ENCODE assay signal across 1 cellular context in the genomic region with DNA sequence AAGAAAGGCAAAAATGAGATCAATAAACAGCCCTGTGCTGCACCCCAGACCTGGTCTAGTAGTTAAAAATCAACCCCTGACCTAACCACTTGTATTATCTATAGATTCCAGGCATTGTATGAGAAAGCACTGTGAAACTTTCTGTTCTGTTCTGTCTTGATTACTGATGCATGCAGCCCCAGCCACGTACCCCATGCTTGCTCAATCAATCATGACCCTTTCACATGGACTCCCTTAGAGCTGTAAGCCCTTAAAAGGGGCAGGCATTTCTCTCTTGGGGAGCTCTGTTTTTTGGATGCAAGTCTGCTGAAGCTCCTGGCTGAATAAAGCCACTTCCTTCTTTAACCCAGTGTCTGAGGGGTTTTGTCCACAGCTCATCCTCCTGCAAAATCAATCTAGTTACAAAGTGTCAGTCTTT.
TF ChIP-seq lines count a peak whose summit lies in the region.

No MANE protein-coding gene starts in this region.

TF ChIP-seq in K562, 482 proteins besides CTCF, POLR2A, EP300 and RAD21 (continued from another document and continues in another):
- TF ChIP-seq, protein P1, sequence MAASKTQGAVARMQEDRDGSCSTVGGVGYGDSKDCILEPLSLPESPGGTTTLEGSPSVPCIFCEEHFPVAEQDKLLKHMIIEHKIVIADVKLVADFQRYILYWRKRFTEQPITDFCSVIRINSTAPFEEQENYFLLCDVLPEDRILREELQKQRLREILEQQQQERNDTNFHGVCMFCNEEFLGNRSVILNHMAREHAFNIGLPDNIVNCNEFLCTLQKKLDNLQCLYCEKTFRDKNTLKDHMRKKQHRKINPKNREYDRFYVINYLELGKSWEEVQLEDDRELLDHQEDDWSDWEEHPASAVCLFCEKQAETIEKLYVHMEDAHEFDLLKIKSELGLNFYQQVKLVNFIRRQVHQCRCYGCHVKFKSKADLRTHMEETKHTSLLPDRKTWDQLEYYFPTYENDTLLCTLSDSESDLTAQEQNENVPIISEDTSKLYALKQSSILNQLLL (CRISPR knock-in tag; IDR thresholded peaks at IDR 0.05; ENCODE audit: borderline replicate concordance) = no peak
- TF ChIP-seq MTA1 (IDR thresholded peaks at IDR 0.05; ENCODE audit: borderline replicate concordance) (peak; percentile 84), STAG1 (CRISPR knock-in tag; IDR thresholded peaks at IDR 0.05; ENCODE audit: borderline replicate concordance) (no peak), TCF7 (IDR thresholded peaks at IDR 0.05; ENCODE audit: borderline replicate concordance) (no peak), MAFF (IDR thresholded peaks at IDR 0.05; ENCODE audit: low read length) (no peak; the same call in 1 of the 2 replicates), TAF7 (tag; IDR thresholded peaks at IDR 0.05) (no peak), CBFA2T3 (IDR thresholded peaks at IDR 0.05) (peak; percentile 96), GATAD2B (IDR thresholded peaks at IDR 0.05; ENCODE audit: borderline replicate concordance) (0 out of 2 replicates have a peak, but pooled peaks have one; percentile 17), TAF15 (IDR thresholded peaks at IDR 0.05; ENCODE audit: low read depth, low read length) (no peak), FOXM1 (IDR thresholded peaks at IDR 0.05; ENCODE audit: low read depth) (peak; percentile 89), FOXM1 (CRISPR knock-in tag; IDR thresholded peaks at IDR 0.05; ENCODE audit: low read depth) (no peak), ADNP (tag; IDR thresholded peaks at IDR 0.05) (no peak; the same call in 1 of the 2 replicates), BCOR (IDR thresholded peaks at IDR 0.05) (no peak), CCNT2 (IDR thresholded peaks at IDR 0.05; ENCODE audit: borderline replicate concordance, extremely low read depth, insufficient read length, low read depth, low read length) (peak; percentile 72), MAZ (CRISPR knock-in tag; conservative IDR thresholded peaks at IDR 0.05 in 1 of 2, IDR thresholded peaks at IDR 0.05 in 1 of 2) (peak; percentile 72 to 77), FOXK1 (CRISPR knock-in tag; IDR thresholded peaks at IDR 0.05; ENCODE audit: borderline replicate concordance) (no peak), NEUROD1 (IDR thresholded peaks at IDR 0.05; ENCODE audit: borderline replicate concordance, low read depth, low read length, partially characterized antibody) (peak; percentile 43), ZNF232 (CRISPR knock-in tag; IDR thresholded peaks at IDR 0.05) (no peak), MEIS2 (IDR thresholded peaks at IDR 0.05; ENCODE audit: partially characterized antibody) (peak; percentile 96), RNF2 (IDR thresholded peaks at IDR 0.05) (peak; percentile 76), ZNF717 (CRISPR knock-in tag; IDR thresholded peaks at IDR 0.05) (no peak), TSC22D4 (tag; IDR thresholded peaks at IDR 0.05) (no peak), PPARD (CRISPR knock-in tag; IDR thresholded peaks at IDR 0.05) (no peak), CREM (IDR thresholded peaks at IDR 0.05; ENCODE audit: low read depth) (peak; percentile 75), ERF (CRISPR knock-in tag; IDR thresholded peaks at IDR 0.05) (no peak), USF2 (CRISPR knock-in tag; IDR thresholded peaks at IDR 0.05) (no peak), SP1 (CRISPR knock-in tag; IDR thresholded peaks at IDR 0.05) (peak; percentile 83), RFX1 (IDR thresholded peaks at IDR 0.05) (no peak), SREBF1 (IDR thresholded peaks at IDR 0.05; ENCODE audit: borderline replicate concordance, low read depth, low read length) (no peak), PCBP2 (IDR thresholded peaks at IDR 0.05; ENCODE audit: low read depth, low read length, poor library complexity, severe bottlenecking) (no peak), MCM5 (IDR thresholded peaks at IDR 0.05; ENCODE audit: low read depth) (no peak), KAT2B (IDR thresholded peaks at IDR 0.05; ENCODE audit: low read depth, low read length) (no peak), POU5F1 (IDR thresholded peaks at IDR 0.05; ENCODE audit: borderline replicate concordance, low read depth, low read length, partially characterized antibody) (no peak), BRF1 (IDR thresholded peaks at IDR 0.05; ENCODE audit: borderline replicate concordance, extremely low read depth, insufficient read length) (no peak), THRA (IDR thresholded peaks at IDR 0.05) (no peak), NR4A1 (CRISPR knock-in tag; IDR thresholded peaks at IDR 0.05) (no peak), NR4A1 (tag; IDR thresholded peaks at IDR 0.05) (peak; percentile 77; the same call in 1 of the 2 replicates), ZNF77 (CRISPR knock-in tag; IDR thresholded peaks at IDR 0.05) (no peak), KAT8 (IDR thresholded peaks at IDR 0.05; ENCODE audit: low read depth) (no peak), C11orf30 (IDR thresholded peaks at IDR 0.05; ENCODE audit: low read depth) (no peak), BRCA1 (IDR thresholded peaks at IDR 0.05) (no peak), BRCA1 (CRISPR knock-in tag; IDR thresholded peaks at IDR 0.05) (no peak), E2F1 (CRISPR knock-in tag; IDR thresholded peaks at IDR 0.05) (no peak), ZNF282 (CRISPR knock-in tag; IDR thresholded peaks at IDR 0.05) (no peak), SUPT5H (IDR thresholded peaks at IDR 0.05) (no peak), ZNF23 (CRISPR knock-in tag; IDR thresholded peaks at IDR 0.05) (no peak), ZFP1 (CRISPR knock-in tag; IDR thresholded peaks at IDR 0.05) (no peak), HDAC3 (IDR thresholded peaks at IDR 0.05; ENCODE audit: borderline replicate concordance, partially characterized antibody) (peak; percentile 76)
- TF ChIP-seq, protein P2, sequence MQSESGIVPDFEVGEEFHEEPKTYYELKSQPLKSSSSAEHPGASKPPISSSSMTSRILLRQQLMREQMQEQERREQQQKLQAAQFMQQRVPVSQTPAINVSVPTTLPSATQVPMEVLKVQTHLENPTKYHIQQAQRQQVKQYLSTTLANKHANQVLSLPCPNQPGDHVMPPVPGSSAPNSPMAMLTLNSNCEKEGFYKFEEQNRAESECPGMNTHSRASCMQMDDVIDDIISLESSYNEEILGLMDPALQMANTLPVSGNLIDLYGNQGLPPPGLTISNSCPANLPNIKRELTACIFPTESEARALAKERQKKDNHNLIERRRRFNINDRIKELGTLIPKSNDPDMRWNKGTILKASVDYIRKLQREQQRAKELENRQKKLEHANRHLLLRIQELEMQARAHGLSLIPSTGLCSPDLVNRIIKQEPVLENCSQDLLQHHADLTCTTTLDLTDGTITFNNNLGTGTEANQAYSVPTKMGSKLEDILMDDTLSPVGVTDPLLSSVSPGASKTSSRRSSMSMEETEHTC (IDR thresholded peaks at IDR 0.05) = peak; percentile 86
- TF ChIP-seq, protein P3, sequence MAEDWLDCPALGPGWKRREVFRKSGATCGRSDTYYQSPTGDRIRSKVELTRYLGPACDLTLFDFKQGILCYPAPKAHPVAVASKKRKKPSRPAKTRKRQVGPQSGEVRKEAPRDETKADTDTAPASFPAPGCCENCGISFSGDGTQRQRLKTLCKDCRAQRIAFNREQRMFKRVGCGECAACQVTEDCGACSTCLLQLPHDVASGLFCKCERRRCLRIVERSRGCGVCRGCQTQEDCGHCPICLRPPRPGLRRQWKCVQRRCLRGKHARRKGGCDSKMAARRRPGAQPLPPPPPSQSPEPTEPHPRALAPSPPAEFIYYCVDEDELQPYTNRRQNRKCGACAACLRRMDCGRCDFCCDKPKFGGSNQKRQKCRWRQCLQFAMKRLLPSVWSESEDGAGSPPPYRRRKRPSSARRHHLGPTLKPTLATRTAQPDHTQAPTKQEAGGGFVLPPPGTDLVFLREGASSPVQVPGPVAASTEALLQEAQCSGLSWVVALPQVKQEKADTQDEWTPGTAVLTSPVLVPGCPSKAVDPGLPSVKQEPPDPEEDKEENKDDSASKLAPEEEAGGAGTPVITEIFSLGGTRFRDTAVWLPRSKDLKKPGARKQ (CRISPR knock-in tag; IDR thresholded peaks at IDR 0.05) = no peak
- TF ChIP-seq, protein P4, sequence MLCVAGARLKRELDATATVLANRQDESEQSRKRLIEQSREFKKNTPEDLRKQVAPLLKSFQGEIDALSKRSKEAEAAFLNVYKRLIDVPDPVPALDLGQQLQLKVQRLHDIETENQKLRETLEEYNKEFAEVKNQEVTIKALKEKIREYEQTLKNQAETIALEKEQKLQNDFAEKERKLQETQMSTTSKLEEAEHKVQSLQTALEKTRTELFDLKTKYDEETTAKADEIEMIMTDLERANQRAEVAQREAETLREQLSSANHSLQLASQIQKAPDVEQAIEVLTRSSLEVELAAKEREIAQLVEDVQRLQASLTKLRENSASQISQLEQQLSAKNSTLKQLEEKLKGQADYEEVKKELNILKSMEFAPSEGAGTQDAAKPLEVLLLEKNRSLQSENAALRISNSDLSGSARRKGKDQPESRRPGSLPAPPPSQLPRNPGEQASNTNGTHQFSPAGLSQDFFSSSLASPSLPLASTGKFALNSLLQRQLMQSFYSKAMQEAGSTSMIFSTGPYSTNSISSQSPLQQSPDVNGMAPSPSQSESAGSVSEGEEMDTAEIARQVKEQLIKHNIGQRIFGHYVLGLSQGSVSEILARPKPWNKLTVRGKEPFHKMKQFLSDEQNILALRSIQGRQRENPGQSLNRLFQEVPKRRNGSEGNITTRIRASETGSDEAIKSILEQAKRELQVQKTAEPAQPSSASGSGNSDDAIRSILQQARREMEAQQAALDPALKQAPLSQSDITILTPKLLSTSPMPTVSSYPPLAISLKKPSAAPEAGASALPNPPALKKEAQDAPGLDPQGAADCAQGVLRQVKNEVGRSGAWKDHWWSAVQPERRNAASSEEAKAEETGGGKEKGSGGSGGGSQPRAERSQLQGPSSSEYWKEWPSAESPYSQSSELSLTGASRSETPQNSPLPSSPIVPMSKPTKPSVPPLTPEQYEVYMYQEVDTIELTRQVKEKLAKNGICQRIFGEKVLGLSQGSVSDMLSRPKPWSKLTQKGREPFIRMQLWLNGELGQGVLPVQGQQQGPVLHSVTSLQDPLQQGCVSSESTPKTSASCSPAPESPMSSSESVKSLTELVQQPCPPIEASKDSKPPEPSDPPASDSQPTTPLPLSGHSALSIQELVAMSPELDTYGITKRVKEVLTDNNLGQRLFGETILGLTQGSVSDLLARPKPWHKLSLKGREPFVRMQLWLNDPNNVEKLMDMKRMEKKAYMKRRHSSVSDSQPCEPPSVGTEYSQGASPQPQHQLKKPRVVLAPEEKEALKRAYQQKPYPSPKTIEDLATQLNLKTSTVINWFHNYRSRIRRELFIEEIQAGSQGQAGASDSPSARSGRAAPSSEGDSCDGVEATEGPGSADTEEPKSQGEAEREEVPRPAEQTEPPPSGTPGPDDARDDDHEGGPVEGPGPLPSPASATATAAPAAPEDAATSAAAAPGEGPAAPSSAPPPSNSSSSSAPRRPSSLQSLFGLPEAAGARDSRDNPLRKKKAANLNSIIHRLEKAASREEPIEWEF (CRISPR knock-in tag; IDR thresholded peaks at IDR 0.05) = no peak
- TF ChIP-seq, protein P5, sequence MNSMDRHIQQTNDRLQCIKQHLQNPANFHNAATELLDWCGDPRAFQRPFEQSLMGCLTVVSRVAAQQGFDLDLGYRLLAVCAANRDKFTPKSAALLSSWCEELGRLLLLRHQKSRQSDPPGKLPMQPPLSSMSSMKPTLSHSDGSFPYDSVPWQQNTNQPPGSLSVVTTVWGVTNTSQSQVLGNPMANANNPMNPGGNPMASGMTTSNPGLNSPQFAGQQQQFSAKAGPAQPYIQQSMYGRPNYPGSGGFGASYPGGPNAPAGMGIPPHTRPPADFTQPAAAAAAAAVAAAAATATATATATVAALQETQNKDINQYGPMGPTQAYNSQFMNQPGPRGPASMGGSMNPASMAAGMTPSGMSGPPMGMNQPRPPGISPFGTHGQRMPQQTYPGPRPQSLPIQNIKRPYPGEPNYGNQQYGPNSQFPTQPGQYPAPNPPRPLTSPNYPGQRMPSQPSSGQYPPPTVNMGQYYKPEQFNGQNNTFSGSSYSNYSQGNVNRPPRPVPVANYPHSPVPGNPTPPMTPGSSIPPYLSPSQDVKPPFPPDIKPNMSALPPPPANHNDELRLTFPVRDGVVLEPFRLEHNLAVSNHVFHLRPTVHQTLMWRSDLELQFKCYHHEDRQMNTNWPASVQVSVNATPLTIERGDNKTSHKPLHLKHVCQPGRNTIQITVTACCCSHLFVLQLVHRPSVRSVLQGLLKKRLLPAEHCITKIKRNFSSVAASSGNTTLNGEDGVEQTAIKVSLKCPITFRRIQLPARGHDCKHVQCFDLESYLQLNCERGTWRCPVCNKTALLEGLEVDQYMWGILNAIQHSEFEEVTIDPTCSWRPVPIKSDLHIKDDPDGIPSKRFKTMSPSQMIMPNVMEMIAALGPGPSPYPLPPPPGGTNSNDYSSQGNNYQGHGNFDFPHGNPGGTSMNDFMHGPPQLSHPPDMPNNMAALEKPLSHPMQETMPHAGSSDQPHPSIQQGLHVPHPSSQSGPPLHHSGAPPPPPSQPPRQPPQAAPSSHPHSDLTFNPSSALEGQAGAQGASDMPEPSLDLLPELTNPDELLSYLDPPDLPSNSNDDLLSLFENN (IDR thresholded peaks at IDR 0.05; ENCODE audit: low read depth in 2 of 2, low read length in 2 of 2) = peak in 1 of 2 experiments; percentile 90; a peak in 2 of 4 replicates
